In the genomic region with DNA sequence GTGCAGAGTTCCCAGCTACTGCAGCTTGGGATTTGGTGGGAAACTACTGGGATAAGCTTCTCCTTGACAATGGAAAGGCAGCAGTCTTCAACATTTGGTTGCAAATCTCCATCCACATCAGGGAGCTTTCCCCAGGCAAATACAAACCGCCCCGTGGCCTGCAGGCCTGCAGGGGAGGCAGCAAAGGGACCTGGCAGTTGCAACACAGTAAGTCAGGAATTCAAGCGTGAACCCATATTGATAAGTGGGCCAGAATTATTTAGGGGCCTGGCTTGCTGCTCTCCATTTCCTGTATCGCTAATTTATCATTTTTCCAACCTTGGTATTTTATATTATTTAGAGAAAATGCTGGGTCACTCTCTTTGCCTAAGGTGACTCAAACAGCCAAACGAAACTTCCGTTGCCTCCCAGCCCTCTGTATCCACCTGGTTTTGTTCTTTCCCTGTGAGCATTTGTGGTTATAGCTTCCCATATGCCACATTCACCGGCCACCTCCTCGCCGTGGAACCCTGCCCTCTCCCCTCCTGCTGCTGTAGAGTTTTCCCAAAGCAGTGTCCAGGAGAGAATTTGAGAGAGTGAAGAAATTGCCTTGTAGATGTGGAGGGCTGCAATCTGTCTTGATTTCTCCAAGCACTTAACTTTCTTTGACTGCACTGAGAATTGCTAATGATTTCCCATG, we compare ENCODE assay signal across 11 cellular contexts. TPM values are rescaled to one million over a fixed set of nuclear protein-coding genes. Genes with fewer than 3 reads are reported as not detected.
DNase-seq lines count a peak whose midpoint lies in the region; ATAC-seq and TF ChIP-seq lines count a peak whose summit lies in the region.
"Had no signal": no experiment of that assay in that cellular context is flagged by ENCODE, and none has a peak within 500 bp of the region (broad histone marks: within the 10 kb centered on the region; RNA-seq: fewer than 3 reads in every experiment).

No MANE protein-coding gene starts in this region.

- no peaks in the 10 kb centered on the region for H4K20me1 ChIP-seq in SK-N-SH (ENCODE audit: insufficient read depth)

- H3K36me3 Mint-ChIP-seq in dendritic cell treated with granulocyte-macrophage colony-stimulating factor and Interleukin-4, amounts not matched to agents 40 ng/mL and 50 ng/mL, for 4 days (ENCODE audit: low read depth) = peaks cover 61% of the 10 kb centered on the region
- peaks cover 13% of the 10 kb centered on the region for H3K36me3 Mint-ChIP-seq in stimulated activated memory B cell treated with anti-CD40 and anti-IgM and Interleukin-4, amounts not matched to agents 10 μg/mL and 1 μg/mL and 100 μg/mL, for 72 hours

- no peak for TF ChIP-seq RAD21 in SK-N-SH (IDR thresholded peaks at IDR 0.05; ENCODE audit: low read length)

- intact Hi-C loops in dendritic cell treated with granulocyte-macrophage colony-stimulating factor and Interleukin-4, amounts not matched to agents 40 ng/mL and 50 ng/mL, for 4 days (cut with micrococcal nuclease) = loop anchor here (5.0 kb wide), 1 partner anchor 33 kb away; no protein-coding TSS in a partner anchor

- H3K4me3 ChIP-seq in SK-N-SH (ENCODE audit: low read depth in 2 of 2, low read length in 1 of 2) = no peak overlapping the region
- H3K4me3 ChIP-seq: hepatocyte, ovary had no signal

- H3F3A ChIP-seq in SK-N-SH (replicated peaks; ENCODE audit: insufficient read depth) = peaks cover 8% of the 10 kb centered on the region

- WGBS in SK-N-SH (ENCODE audit: low lambda C conversion rate) = 90% methylated on average over 7 of the region's 9 CpGs

- 0 out of 4 replicates have a peak overlapping the region, but pooled peaks of 1 of the 2 experiments have one; percentile 29 for H3K27ac ChIP-seq in SK-N-SH (ENCODE audit: low read depth in 2 of 2, low read length in 1 of 2)
- peak overlapping the region; percentile 76 for H3K27ac ChIP-seq in RWPE1
- H3K27ac ChIP-seq: hepatocyte, ovary had no signal

- H3K27ac Mint-ChIP-seq in dendritic cell treated with granulocyte-macrophage colony-stimulating factor and Interleukin-4, amounts not matched to agents 40 ng/mL and 50 ng/mL, for 4 days = peak overlapping the region; percentile 88
- peak overlapping the region; percentile 57 for H3K27ac Mint-ChIP-seq in stimulated activated memory B cell treated with anti-CD40 and anti-IgM and Interleukin-4, amounts not matched to agents 10 μg/mL and 1 μg/mL and 100 μg/mL, for 72 hours

- POLR2A ChIA-PET in SK-N-SH (lab: Yijun Ruan, JAX) (no interaction called here), RWPE1 (lab: Yijun Ruan, JAX; ENCODE audit: low non-redundant PET) (no interaction called here)

- no peaks in the 10 kb centered on the region for H3K9me3 ChIP-seq in SK-N-SH
- H3K9me3 ChIP-seq: ovary had no signal

- peak overlapping the region; percentile 40 for H3K4me3 Mint-ChIP-seq in dendritic cell treated with granulocyte-macrophage colony-stimulating factor and Interleukin-4, amounts not matched to agents 40 ng/mL and 50 ng/mL, for 4 days
- H3K4me3 Mint-ChIP-seq in stimulated activated memory B cell treated with anti-CD40 and anti-IgM and Interleukin-4, amounts not matched to agents 10 μg/mL and 1 μg/mL and 100 μg/mL, for 72 hours = no peak overlapping the region

- H3K9me2 ChIP-seq in SK-N-SH = no peaks in the 10 kb centered on the region

- DNase-seq in SK-N-SH = no peak
- DNase-seq in RWPE1 (ENCODE audit: low spot score) = no peak
- DNase-seq: activated T-cell treated with anti-CD3 and anti-CD28 coated beads, Interleukin-2, amount 50 U/mL, for 1 hour; ovary had no signal

- no peak for TF ChIP-seq EP300 in SK-N-SH (IDR thresholded peaks at IDR 0.05; ENCODE audit: borderline replicate concordance in 1 of 2, low read depth in 1 of 2, low read length in 1 of 2)

- no peak for TF ChIP-seq CTCF in SK-N-SH (IDR thresholded peaks at IDR 0.05)
- TF ChIP-seq CTCF in RWPE1 (conservative IDR thresholded peaks at IDR 0.05; ENCODE audit: low read depth) = no peak

- no peaks in the 10 kb centered on the region for H3K79me2 ChIP-seq in SK-N-SH (ENCODE audit: insufficient read depth)
- H3K79me2 ChIP-seq: hepatocyte had no signal

- H3K4me2 ChIP-seq in SK-N-SH = peak overlapping the region; percentile 31
- H3K4me2 ChIP-seq: hepatocyte had no signal

- H3K4me1 ChIP-seq in SK-N-SH (ENCODE audit: control insufficient read depth in 1 of 2, insufficient read depth in 2 of 2, low read depth in 1 of 2, low read length in 1 of 2) = no peaks in the 10 kb centered on the region; a peak in 1 of 4 replicates

- H3K9me3 Mint-ChIP-seq in dendritic cell treated with granulocyte-macrophage colony-stimulating factor and Interleukin-4, amounts not matched to agents 40 ng/mL and 50 ng/mL, for 4 days = no peaks in the 10 kb centered on the region
- H3K9me3 Mint-ChIP-seq in stimulated activated memory B cell treated with anti-CD40 and anti-IgM and Interleukin-4, amounts not matched to agents 10 μg/mL and 1 μg/mL and 100 μg/mL, for 72 hours = no peaks in the 10 kb centered on the region

- CTCF ChIA-PET in SK-N-SH (lab: Yijun Ruan, JAX) (interaction anchor here (2.3 kb wide), 1 partner anchor 27 kb away, joined by 6 read pairs; no protein-coding TSS in a partner anchor), RWPE1 (lab: Yijun Ruan, JAX) (no interaction called here)

- ATAC-seq in SK-N-SH treated with all-trans-retinoic acid at 6 μM for 48 hours (no peak), GM19395 (IDR thresholded peaks at IDR 0.05; ENCODE audit: unreplicated experiment) (no peak), HG03457 (IDR thresholded peaks at IDR 0.05; ENCODE audit: unreplicated experiment) (no peak), HG03342 (IDR thresholded peaks at IDR 0.05; ENCODE audit: unreplicated experiment) (no peak)
- ATAC-seq in stimulated activated memory B cell treated with anti-CD40 and anti-IgM and Interleukin-4, amounts not matched to agents 10 μg/mL and 1 μg/mL and 100 μg/mL, for 72 hours = no peak

- H3K4me1 Mint-ChIP-seq in dendritic cell treated with granulocyte-macrophage colony-stimulating factor and Interleukin-4, amounts not matched to agents 40 ng/mL and 50 ng/mL, for 4 days (ENCODE audit: low read depth) = peaks cover 70% of the 10 kb centered on the region
- peaks cover 49% of the 10 kb centered on the region for H3K4me1 Mint-ChIP-seq in stimulated activated memory B cell treated with anti-CD40 and anti-IgM and Interleukin-4, amounts not matched to agents 10 μg/mL and 1 μg/mL and 100 μg/mL, for 72 hours

- no peak overlapping the region for H2AFZ ChIP-seq in SK-N-SH (ENCODE audit: low read depth)
- H2AFZ ChIP-seq: hepatocyte had no signal

- H3K27me3 ChIP-seq in SK-N-SH (ENCODE audit: insufficient read depth) = peaks cover 5% of the 10 kb centered on the region; the same call in 1 of the 2 replicates
- H3K27me3 ChIP-seq: hepatocyte, ovary had no signal

- H3K9ac ChIP-seq in SK-N-SH = no peak overlapping the region

- no peaks in the 10 kb centered on the region for H3K36me3 ChIP-seq in SK-N-SH (replicated peaks in 1 of 2; ENCODE audit: control insufficient read depth in 1 of 2, insufficient read depth in 2 of 2, low read length in 1 of 2)
- H3K36me3 ChIP-seq: ovary had no signal

- H3K27me3 Mint-ChIP-seq in dendritic cell treated with granulocyte-macrophage colony-stimulating factor and Interleukin-4, amounts not matched to agents 40 ng/mL and 50 ng/mL, for 4 days = no peaks in the 10 kb centered on the region
- no peaks in the 10 kb centered on the region for H3K27me3 Mint-ChIP-seq in stimulated activated memory B cell treated with anti-CD40 and anti-IgM and Interleukin-4, amounts not matched to agents 10 μg/mL and 1 μg/mL and 100 μg/mL, for 72 hours

TF ChIP-seq in SK-N-SH, 30 proteins besides CTCF, POLR2A, EP300 and RAD21 (continues in another document):
- TF ChIP-seq, protein P1, sequence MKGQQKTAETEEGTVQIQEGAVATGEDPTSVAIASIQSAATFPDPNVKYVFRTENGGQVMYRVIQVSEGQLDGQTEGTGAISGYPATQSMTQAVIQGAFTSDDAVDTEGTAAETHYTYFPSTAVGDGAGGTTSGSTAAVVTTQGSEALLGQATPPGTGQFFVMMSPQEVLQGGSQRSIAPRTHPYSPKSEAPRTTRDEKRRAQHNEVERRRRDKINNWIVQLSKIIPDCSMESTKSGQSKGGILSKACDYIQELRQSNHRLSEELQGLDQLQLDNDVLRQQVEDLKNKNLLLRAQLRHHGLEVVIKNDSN (IDR thresholded peaks at IDR 0.05; ENCODE audit: borderline replicate concordance, low read depth) = no peak
- TF ChIP-seq FOXM1 (IDR thresholded peaks at IDR 0.05; ENCODE audit: low read depth) (no peak), SMC3 (IDR thresholded peaks at IDR 0.05; ENCODE audit: low read depth, low read length) (no peak), ELF1 (IDR thresholded peaks at IDR 0.05) (no peak)

TF ChIP-seq in SK-N-SH treated with all-trans-retinoic acid at 6 μM for 48 hours, 23 proteins besides CTCF, POLR2A, EP300 and RAD21 (continues in another document):
- TF ChIP-seq, protein P2, sequence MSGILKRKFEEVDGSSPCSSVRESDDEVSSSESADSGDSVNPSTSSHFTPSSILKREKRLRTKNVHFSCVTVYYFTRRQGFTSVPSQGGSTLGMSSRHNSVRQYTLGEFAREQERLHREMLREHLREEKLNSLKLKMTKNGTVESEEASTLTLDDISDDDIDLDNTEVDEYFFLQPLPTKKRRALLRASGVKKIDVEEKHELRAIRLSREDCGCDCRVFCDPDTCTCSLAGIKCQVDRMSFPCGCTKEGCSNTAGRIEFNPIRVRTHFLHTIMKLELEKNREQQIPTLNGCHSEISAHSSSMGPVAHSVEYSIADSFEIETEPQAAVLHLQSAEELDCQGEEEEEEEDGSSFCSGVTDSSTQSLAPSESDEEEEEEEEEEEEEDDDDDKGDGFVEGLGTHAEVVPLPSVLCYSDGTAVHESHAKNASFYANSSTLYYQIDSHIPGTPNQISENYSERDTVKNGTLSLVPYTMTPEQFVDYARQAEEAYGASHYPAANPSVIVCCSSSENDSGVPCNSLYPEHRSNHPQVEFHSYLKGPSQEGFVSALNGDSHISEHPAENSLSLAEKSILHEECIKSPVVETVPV (CRISPR knock-in tag; IDR thresholded peaks at IDR 0.05) = no peak
- no peak for TF ChIP-seq ZFP30 (CRISPR knock-in tag; IDR thresholded peaks at IDR 0.05)

RNA-seq across cellular contexts. Expression of gene B3GALNT1, which starts 34.8 kb away (rescaled TPM):
- polyA plus RNA-seq in SK-N-SH (2012; rRNA removed) = 0.15 and 0.32 TPM in 2 replicates
- polyA plus RNA-seq in SK-N-SH (2012; cell fraction: cytosol; rRNA removed) = 0.41 and 0.46 TPM in 2 replicates
- polyA plus RNA-seq in SK-N-SH (2012; cell fraction: nucleus; rRNA removed) = 0.09 and 0.38 TPM in 2 replicates
